9 cellular contexts compared by ENCODE assay signal in the genomic region with DNA sequence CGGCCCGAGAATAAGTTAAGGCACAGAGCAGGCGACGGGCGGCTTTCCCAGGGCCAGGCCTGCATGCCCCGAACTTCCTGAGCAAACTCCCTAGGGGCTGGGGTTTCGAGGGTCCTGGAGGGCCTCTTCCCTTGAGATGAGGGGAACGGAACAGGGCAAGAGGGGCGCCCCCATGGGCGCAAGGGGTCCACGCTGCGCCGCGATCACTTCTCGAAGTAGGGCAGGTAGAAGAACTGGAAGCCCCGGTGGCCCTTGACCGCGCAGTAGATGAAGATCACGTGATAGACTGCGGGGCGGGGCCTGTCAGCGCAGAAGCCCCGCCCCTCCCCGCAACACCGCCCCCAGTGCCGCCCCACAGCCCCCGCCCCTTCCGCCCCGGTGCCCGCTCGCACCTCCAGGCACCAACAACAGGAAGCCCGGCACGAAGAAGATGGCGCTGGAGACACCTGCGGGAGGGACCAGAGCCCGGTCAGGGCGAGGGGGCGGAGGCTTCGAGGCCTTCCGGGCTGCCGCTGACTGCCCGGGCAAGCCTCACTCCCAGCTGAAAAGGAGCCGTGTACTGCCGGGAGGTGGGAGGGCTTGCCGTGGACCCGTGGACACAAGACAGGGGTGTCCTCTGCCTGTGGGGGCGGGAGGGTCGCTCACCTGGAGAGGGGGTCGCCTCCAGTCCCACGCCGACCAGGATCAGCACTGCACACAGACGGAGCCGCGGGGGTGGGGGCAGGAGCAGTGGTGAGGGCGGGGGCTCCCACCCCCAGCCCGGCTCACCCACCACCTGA. TPM values are rescaled to one million over a fixed set of nuclear protein-coding genes. Genes with fewer than 3 reads are reported as not detected.
DNase-seq lines count a peak whose midpoint lies in the region; ATAC-seq and TF ChIP-seq lines count a peak whose summit lies in the region.
"Had no signal": no experiment of that assay in that cellular context is flagged by ENCODE, and none has a peak within 500 bp of the region (broad histone marks: within the 10 kb centered on the region; RNA-seq: fewer than 3 reads in every experiment).

No MANE protein-coding gene starts in this region.

- H3K36me3 ChIP-seq in ovary, result no peaks in the 10 kb centered on the region
- no peaks in the 10 kb centered on the region for H3K36me3 ChIP-seq in thoracic aorta

- DNase-seq in COLO668 (lab: John Stamatoyannopoulos, UW; ENCODE audit: unreplicated experiment) (peak; percentile 93), LoVo (ENCODE audit: low spot score) (peak; percentile 95), SK-N-DZ (ENCODE audit: low spot score) (peak; percentile 67), Right ventricle myocardium inferior (ENCODE audit: missing footprints) (peak; percentile 95), ovary (peak; percentile 73 to 88 (median 85)), thoracic aorta (ENCODE audit: low spot score) (peak; percentile 45)

- TF ChIP-seq CTCF in ovary (IDR thresholded peaks at IDR 0.05) (no peak), thoracic aorta (IDR thresholded peaks at IDR 0.05) (no peak)

- 21 to 49% (median 28%) methylated on average over 35 to 56 of the region's 56 CpGs for WGBS in ovary, 3 donors

- no peaks in the 10 kb centered on the region for H3K9me3 Mint-ChIP-seq in activated naive CD4-positive, alpha-beta T cell treated with anti-CD3 and anti-CD28 coated beads, Interleukin-2, amount 50 U/mL, for 24 hours

- peak overlapping the region; percentile 39 for H3K4me3 ChIP-seq in ovary
- H3K4me3 ChIP-seq in thoracic aorta, result peak overlapping the region; percentile 73

- H3K27me3 Mint-ChIP-seq in activated naive CD4-positive, alpha-beta T cell treated with anti-CD3 and anti-CD28 coated beads, Interleukin-2, amount 50 U/mL, for 24 hours, result no peaks in the 10 kb centered on the region

- H3K4me1 ChIP-seq in ovary (ENCODE audit: insufficient read depth), result peaks cover 7% of the 10 kb centered on the region
- peaks cover 10 to 40% of the 10 kb centered on the region in 2 donors for H3K4me1 ChIP-seq in thoracic aorta (ENCODE audit: control insufficient read depth in 1 of 2, low read depth in 2 of 2)

- H3K27ac ChIP-seq in ovary (peak overlapping the region; percentile 63 to 78), thoracic aorta (peak overlapping the region; percentile 81 to 82)

- H3K36me3 Mint-ChIP-seq in activated naive CD4-positive, alpha-beta T cell treated with anti-CD3 and anti-CD28 coated beads, Interleukin-2, amount 50 U/mL, for 24 hours, result no peaks in the 10 kb centered on the region

- H3K27ac Mint-ChIP-seq in activated naive CD4-positive, alpha-beta T cell treated with anti-CD3 and anti-CD28 coated beads, Interleukin-2, amount 50 U/mL, for 24 hours, result peak overlapping the region; percentile 90

- H3K9me3 ChIP-seq in ovary, result no peaks in the 10 kb centered on the region
- H3K9me3 ChIP-seq in thoracic aorta, result no peaks in the 10 kb centered on the region

- H3K4me3 Mint-ChIP-seq in activated naive CD4-positive, alpha-beta T cell treated with anti-CD3 and anti-CD28 coated beads, Interleukin-2, amount 50 U/mL, for 24 hours, result peak overlapping the region; percentile 84

- TF ChIP-seq EP300 in ovary (IDR thresholded peaks at IDR 0.05), result no peak

- peak; percentile 46 for ATAC-seq in GM21619 (IDR thresholded peaks at IDR 0.05; ENCODE audit: unreplicated experiment)
- ATAC-seq in Right ventricle myocardium inferior, result peak; percentile 58
- ATAC-seq in thoracic aorta (ENCODE audit: insufficient number of reproducible peaks, low FRiP score, low read depth), result peak; percentile 48

- H3K4me1 Mint-ChIP-seq in activated naive CD4-positive, alpha-beta T cell treated with anti-CD3 and anti-CD28 coated beads, Interleukin-2, amount 50 U/mL, for 24 hours, result peaks cover 31% of the 10 kb centered on the region

- intact Hi-C loops in Right ventricle myocardium inferior (cut with DNase I) (loop anchor here (1.0 to 5.0 kb wide), 2 partner anchors 36 to 62 kb away; a partner anchor contains a TSS), ovary (cut with DNase I) (loop anchor here in 1 of 4 donors (5.0 kb wide), 1 partner anchor 67 kb away; no protein-coding TSS in a partner anchor)

- TF ChIP-seq POLR2A in ovary (IDR thresholded peaks at IDR 0.05), result no peak

- H3K27me3 ChIP-seq in ovary (no peaks in the 10 kb centered on the region), thoracic aorta (replicated peaks; ENCODE audit: insufficient read depth) (no peaks in the 10 kb centered on the region)

RNA-seq across cellular contexts. Expression of a gene that starts 4.5 kb away (rescaled TPM):
- polyA plus RNA-seq in SK-N-DZ (2014; cell fraction: cytosol; rRNA removed), result 41.5 and 105 TPM in 2 replicates
- 31.5 and 76.6 TPM in 2 replicates for polyA plus RNA-seq in SK-N-DZ (2014; cell fraction: nucleus; rRNA removed)
- total RNA-seq in Right ventricle myocardium inferior (85.3 TPM), ovary (10 to 100 TPM; 37.6 to 69.8 (median 44.8) TPM), thoracic aorta (10 to 100 TPM; 66.7 to 67.7 TPM)
- polyA plus RNA-seq in ovary, result 10 to 100 TPM in 1 of 2 donors, 1 to 10 TPM in 1; 2.7 to 44.3 TPM

RNA-seq across cellular contexts. Expression of a gene that starts 9.4 kb away (rescaled TPM):
- not detected in 2 replicates for polyA plus RNA-seq in SK-N-DZ (2014; cell fraction: cytosol; rRNA removed)
- polyA plus RNA-seq in SK-N-DZ (2014; cell fraction: nucleus; rRNA removed), result not detected in 2 replicates
- total RNA-seq in Right ventricle myocardium inferior, result 1.1 TPM
- total RNA-seq in ovary, result 1 to 10 TPM in 4 of 7 donors, under 1 TPM in 2, not detected in 1; 0.13 to 2.1 (median 1.2) TPM
- polyA plus RNA-seq in ovary, result under 1 TPM; 0.62 to 0.92 TPM
- 1 to 10 TPM; 5.3 to 5.7 TPM for total RNA-seq in thoracic aorta

RNA-seq across cellular contexts. Expression of a gene that starts 12.1 kb away (rescaled TPM):
- polyA plus RNA-seq in SK-N-DZ (2014; cell fraction: cytosol; rRNA removed), result not detected in 2 replicates
- polyA plus RNA-seq in SK-N-DZ (2014; cell fraction: nucleus; rRNA removed), result not detected in 2 replicates
- total RNA-seq in Right ventricle myocardium inferior, result not detected
- total RNA-seq in ovary, result under 1 TPM in 1 of 7 donors, not detected in 6; 0.15 TPM
- not detected for polyA plus RNA-seq in ovary
- total RNA-seq in thoracic aorta, result not detected
- total RNA-seq: activated CD8-positive, alpha-beta memory T cell treated with anti-CD3 and anti-CD28 coated beads for 36 hours had no signal

RNA-seq across cellular contexts. Expression of a gene that starts 18.2 kb away (rescaled TPM):
- polyA plus RNA-seq in SK-N-DZ (2014; cell fraction: cytosol; rRNA removed), result 129 and 147 TPM in 2 replicates
- 65.6 and 94.1 TPM in 2 replicates for polyA plus RNA-seq in SK-N-DZ (2014; cell fraction: nucleus; rRNA removed)
- total RNA-seq in Right ventricle myocardium inferior (57.4 TPM), ovary (100 to 1,000 TPM in 1 of 7 donors, 10 to 100 TPM in 6; 49.1 to 103 (median 65.4) TPM), thoracic aorta (10 to 100 TPM; 64.8 to 76.9 TPM)
- polyA plus RNA-seq in ovary, result 100 to 1,000 TPM in 1 of 2 donors, 10 to 100 TPM in 1; 33.5 to 114 TPM

RNA-seq across cellular contexts. Expression of a gene that starts 21.3 kb away (rescaled TPM):
- 48.5 and 52.3 TPM in 2 replicates for polyA plus RNA-seq in SK-N-DZ (2014; cell fraction: cytosol; rRNA removed)
- 71.9 and 84.5 TPM in 2 replicates for polyA plus RNA-seq in SK-N-DZ (2014; cell fraction: nucleus; rRNA removed)
- total RNA-seq in Right ventricle myocardium inferior (26.6 TPM), ovary (10 to 100 TPM; 31.1 to 80.5 (median 60.8) TPM), thoracic aorta (10 to 100 TPM; 50.0 to 88.3 TPM)
- 10 to 100 TPM in 1 of 2 donors, 1 to 10 TPM in 1; 2.8 to 74.3 TPM for polyA plus RNA-seq in ovary

Comparison
In these comparisons a context has a peak if more than half of its experiments do, and no peak if none do; other contexts are left out.
1. Peak in every context shown above with its lines: DNase-seq, ATAC-seq, H3K4me3 ChIP-seq and H3K27ac ChIP-seq.
2. DNase-seq: peak in every context shown above with its lines; median percentile 95 in LoVo; 95 in Right ventricle myocardium inferior; 93 in COLO668; 85 in ovary; 67 in SK-N-DZ; 45 in thoracic aorta.